Comparison of ENCODE assay signal across 1 cellular context in the genomic region with DNA sequence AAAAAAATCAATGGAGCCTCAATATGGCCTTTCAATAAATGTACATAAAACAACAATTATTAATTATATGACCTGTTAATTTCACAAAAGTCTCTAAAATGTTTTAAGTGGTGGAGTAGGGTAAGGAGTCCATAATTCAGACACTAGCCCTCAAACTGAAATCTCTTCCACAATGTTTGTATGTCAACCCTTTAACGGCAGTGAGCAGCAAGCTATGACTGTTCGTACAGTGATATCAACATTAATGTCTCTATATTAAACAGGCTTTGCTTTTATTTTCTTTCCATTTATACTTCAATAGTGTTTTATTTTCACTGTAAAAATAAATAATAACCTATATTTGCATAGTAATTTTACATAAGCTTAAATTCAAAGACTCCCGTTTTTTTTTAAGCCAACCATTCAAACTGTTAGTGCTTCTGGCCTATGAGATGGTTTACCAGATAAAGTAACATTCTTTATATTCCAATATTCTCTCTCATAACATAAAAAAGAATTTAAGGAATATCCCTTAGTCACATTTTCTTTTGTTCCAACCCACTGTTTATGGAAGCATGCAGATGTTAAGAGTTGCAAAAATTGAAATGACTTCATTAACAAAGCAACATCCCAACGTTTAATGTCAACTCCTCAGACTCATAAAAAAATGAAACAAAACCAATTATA.
TF ChIP-seq lines count a peak whose summit lies in the region.

No MANE protein-coding gene starts in this region.

TF ChIP-seq in IMR-90, 13 proteins besides CTCF, POLR2A, EP300 and RAD21 (continued from another document):
- 0 out of 2 replicates have a peak, but pooled peaks have one; percentile 5 for TF ChIP-seq NFE2L2 (IDR thresholded peaks at IDR 0.05; ENCODE audit: low read depth, low read length)
- no peak for TF ChIP-seq RFX5 (IDR thresholded peaks at IDR 0.05; ENCODE audit: low read depth, low read length)
- TF ChIP-seq SMC3 (IDR thresholded peaks at IDR 0.05; ENCODE audit: low read depth, low read length), result no peak
